In genomic region chr4:123674752-123675151, GRCh38 we compare ENCODE assay signal across 21 cellular contexts.
"Had no signal": no experiment of that assay in that cellular context is flagged by ENCODE, and none has a peak within 500 bp of the region (broad histone marks: within the 10 kb centered on the region; RNA-seq: fewer than 3 reads in every experiment).

No MANE protein-coding gene starts in this region.

- ATAC-seq: left lung, natural killer cell had no signal

- H3K9me3 ChIP-seq: ascending aorta, left lung, neutrophil, ovary, prostate gland, sigmoid colon, spleen had no signal

- H3K4me1 ChIP-seq: left lung, prostate gland, sigmoid colon had no signal

- H3K27ac ChIP-seq: brain microvascular endothelial cell, neutrophil, ovary, prostate gland, spleen had no signal

- H3K36me3 ChIP-seq: ascending aorta, brain microvascular endothelial cell, left lung, neutrophil, ovary, prostate gland, sigmoid colon, spleen had no signal

- DNase-seq: activated B cell treated with CpG ODN at 0.5 μM for 24 hours; activated CD4-positive, alpha-beta memory T cell treated with anti-CD3 and anti-CD28 coated beads for 36 hours; activated CD4-positive, alpha-beta T cell treated with anti-CD3 and anti-CD28 coated beads for 4 hours; activated effector memory CD4-positive, alpha-beta T cell treated with anti-CD3 and anti-CD28 coated beads, Interleukin-2, amount 50 U/mL, for 16 hours; activated naive CD4-positive, alpha-beta T cell treated with anti-CD3 and anti-CD28 coated beads, Interleukin-2, amount 50 U/mL, for 16 hours; brain microvascular endothelial cell; caudate nucleus; effector memory CD4-positive, alpha-beta T cell; left lung; natural killer cell; ovary; sigmoid colon; spleen; stimulated activated CD4-positive, alpha-beta T cell treated with anti-CD3 and anti-CD28 coated beads, Interleukin-4, amount 100 ng/mL, for 1 hour; stimulated activated naive CD4-positive, alpha-beta T cell; T1000 had no signal

- H3K4me3 ChIP-seq: left lung, ovary, prostate gland, sigmoid colon, spleen had no signal

- H3K27me3 ChIP-seq: ascending aorta, brain microvascular endothelial cell, left lung, neutrophil, ovary, sigmoid colon, spleen had no signal

- H3K27ac Mint-ChIP-seq: activated B cell treated with CpG ODN at 0.5 μM for 24 hours; activated CD4-positive, alpha-beta memory T cell treated with anti-CD3 and anti-CD28 coated beads for 36 hours; mesothelial cell of epicardium; natural killer cell; T-helper 1 cell treated with Interleukin-12 subunit alpha and Interleukin-12 subunit beta and Interleukin-4 antibody, amounts not matched to agents 30 μg/mL and 1 μg/mL, for 36 hours had no signal

- H3K4me3 Mint-ChIP-seq: activated B cell treated with CpG ODN at 0.5 μM for 24 hours; activated CD4-positive, alpha-beta memory T cell treated with anti-CD3 and anti-CD28 coated beads for 36 hours; mesothelial cell of epicardium; natural killer cell; T-helper 1 cell treated with Interleukin-12 subunit alpha and Interleukin-12 subunit beta and Interleukin-4 antibody, amounts not matched to agents 30 μg/mL and 1 μg/mL, for 36 hours had no signal

- H3K9me3 Mint-ChIP-seq: activated B cell treated with CpG ODN at 0.5 μM for 24 hours; activated CD4-positive, alpha-beta memory T cell treated with anti-CD3 and anti-CD28 coated beads for 36 hours; mesothelial cell of epicardium; natural killer cell; T-helper 1 cell treated with Interleukin-12 subunit alpha and Interleukin-12 subunit beta and Interleukin-4 antibody, amounts not matched to agents 30 μg/mL and 1 μg/mL, for 36 hours had no signal

- H3K36me3 Mint-ChIP-seq: activated CD4-positive, alpha-beta memory T cell treated with anti-CD3 and anti-CD28 coated beads for 36 hours; mesothelial cell of epicardium; natural killer cell had no signal
